Comparison of ENCODE assay signal across 1 cellular context in the genomic region with DNA sequence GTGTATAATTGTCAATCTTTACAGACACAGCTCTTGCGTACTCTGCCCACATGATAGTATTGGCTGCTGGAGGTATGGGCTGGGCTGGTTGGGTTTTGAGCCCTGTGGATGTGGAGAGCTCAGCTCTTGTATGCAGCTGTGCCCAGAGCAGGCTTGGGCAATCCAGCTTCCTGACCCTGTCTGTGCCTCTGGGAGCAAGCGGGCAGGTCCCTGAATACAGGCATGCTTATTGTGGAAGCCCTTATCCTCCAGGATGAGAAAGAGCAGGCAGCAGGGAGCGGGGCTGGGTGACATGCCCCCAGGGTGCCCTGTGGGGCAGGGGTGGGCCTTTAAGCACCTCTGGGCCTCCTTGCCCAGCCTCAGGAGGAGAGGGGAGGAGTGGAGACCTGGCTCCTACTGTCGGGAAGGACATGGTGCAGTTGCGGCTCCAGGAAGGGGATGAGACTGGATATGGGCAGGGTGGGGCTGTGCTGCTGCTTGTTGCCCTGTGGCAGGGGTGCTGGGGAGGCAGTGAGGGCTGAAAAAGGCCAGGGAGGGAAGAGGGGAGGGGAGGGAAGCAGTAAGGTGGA.
TF ChIP-seq lines count a peak whose summit lies in the region.

No MANE protein-coding gene starts in this region.

TF ChIP-seq in A549, 52 proteins besides CTCF, POLR2A, EP300 and RAD21:
- TF ChIP-seq E2F6 (IDR thresholded peaks at IDR 0.05; ENCODE audit: borderline replicate concordance, low read depth) = 0 out of 2 replicates have a peak, but pooled peaks have one; percentile 5
- TF ChIP-seq, protein P1, sequence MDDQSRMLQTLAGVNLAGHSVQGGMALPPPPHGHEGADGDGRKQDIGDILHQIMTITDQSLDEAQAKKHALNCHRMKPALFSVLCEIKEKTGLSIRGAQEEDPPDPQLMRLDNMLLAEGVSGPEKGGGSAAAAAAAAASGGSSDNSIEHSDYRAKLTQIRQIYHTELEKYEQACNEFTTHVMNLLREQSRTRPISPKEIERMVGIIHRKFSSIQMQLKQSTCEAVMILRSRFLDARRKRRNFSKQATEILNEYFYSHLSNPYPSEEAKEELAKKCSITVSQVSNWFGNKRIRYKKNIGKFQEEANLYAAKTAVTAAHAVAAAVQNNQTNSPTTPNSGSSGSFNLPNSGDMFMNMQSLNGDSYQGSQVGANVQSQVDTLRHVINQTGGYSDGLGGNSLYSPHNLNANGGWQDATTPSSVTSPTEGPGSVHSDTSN (IDR thresholded peaks at IDR 0.05) = no peak
- no peak for TF ChIP-seq RCOR1 (IDR thresholded peaks at IDR 0.05; ENCODE audit: low read depth, low read length)
